ENCODE assay signal across 1 cellular context in the genomic region with DNA sequence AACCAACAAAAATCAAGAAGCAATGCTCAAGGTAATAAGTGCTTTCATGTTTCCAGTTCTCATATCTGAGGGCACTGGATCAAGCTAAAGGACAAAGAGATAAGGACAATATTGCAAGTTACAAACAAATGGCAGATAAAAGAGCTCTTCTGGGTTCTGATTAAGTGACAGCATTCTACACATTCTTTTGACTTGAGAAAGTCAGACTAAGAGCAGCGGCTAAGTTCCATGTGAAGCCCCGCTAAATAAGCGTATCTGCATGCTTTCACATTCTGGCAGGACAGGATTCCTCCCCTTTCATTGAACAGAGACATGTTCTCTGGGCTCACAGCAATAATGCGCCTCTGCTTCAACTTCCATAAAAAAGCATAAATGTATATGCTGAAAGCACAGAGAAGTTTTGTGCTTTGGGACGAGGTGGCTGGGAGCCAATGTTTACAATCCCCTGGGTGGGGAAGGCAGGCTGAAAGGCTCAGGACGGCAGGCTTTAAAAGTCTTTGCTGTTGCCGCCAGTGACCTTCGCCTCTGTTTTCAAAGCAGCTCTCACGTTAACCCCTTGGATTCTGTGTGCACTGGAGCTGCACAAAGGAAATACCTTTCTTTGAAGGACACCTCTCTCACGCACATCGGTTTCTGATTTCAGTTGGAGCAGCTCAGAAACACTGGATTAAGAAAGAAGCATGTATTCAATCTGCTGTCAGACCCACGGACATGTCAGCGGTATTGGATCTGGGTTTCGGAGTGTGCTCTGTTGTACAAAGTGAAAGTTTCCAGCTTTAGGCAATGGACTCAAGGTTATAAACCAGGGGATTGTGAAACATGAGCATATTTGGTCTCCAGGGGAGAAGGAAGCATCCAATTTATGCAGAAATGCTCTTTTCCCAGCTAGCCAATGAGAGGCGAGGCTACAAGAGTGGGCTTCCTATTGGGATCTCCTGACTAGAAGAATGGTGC.
TF ChIP-seq lines count a peak whose summit lies in the region.

No MANE protein-coding gene starts in this region.

TF ChIP-seq in SK-N-SH treated with all-trans-retinoic acid at 6 μM for 48 hours, 23 proteins besides CTCF, POLR2A, EP300 and RAD21 (continued from another document):
- TF ChIP-seq, protein P1, sequence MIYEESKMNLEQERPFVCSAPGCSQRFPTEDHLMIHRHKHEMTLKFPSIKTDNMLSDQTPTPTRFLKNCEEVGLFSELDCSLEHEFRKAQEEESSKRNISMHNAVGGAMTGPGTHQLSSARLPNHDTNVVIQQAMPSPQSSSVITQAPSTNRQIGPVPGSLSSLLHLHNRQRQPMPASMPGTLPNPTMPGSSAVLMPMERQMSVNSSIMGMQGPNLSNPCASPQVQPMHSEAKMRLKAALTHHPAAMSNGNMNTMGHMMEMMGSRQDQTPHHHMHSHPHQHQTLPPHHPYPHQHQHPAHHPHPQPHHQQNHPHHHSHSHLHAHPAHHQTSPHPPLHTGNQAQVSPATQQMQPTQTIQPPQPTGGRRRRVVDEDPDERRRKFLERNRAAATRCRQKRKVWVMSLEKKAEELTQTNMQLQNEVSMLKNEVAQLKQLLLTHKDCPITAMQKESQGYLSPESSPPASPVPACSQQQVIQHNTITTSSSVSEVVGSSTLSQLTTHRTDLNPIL (CRISPR knock-in tag; IDR thresholded peaks at IDR 0.05; ENCODE audit: low read depth) = 0 out of 2 replicates have a peak, but pooled peaks have one; percentile 32
- TF ChIP-seq ESRRG (CRISPR knock-in tag; IDR thresholded peaks at IDR 0.05) = no peak
- 0 out of 2 replicates have a peak, but pooled peaks have one; percentile 10 for TF ChIP-seq CSDC2 (CRISPR knock-in tag; IDR thresholded peaks at IDR 0.05)
- TF ChIP-seq ARNTL (CRISPR knock-in tag; IDR thresholded peaks at IDR 0.05; ENCODE audit: borderline replicate concordance, low read depth) = no peak
